29 cellular contexts compared by ENCODE assay signal in the genomic region with DNA sequence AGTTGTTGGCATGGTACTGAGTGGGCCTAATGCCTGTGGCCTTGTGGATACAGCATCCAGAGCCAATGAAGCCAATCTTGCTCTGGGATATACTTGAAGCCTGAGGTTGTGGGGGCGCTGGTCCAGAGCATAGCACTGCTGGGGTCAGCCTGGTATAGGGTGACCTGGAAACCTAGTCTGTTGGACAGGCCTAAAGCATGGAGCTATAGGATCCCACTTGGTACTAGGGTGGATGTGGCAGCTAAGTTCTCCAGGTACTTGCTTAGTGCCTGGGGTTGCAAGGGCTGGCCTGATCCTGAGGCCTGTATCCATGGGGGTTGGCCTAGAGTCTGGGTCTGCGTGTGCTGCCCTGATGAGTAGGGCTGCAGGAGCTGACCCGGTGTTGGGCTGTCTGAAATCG.
"Had no signal": no experiment of that assay in that cellular context is flagged by ENCODE, and none has a peak within 500 bp of the region (broad histone marks: within the 10 kb centered on the region; RNA-seq: fewer than 3 reads in every experiment).

No MANE protein-coding gene starts in this region.

- DNase-seq: activated CD4-positive, alpha-beta memory T cell treated with anti-CD3 and anti-CD28 coated beads for 36 hours; activated CD4-positive, alpha-beta T cell treated with anti-CD3 and anti-CD28 coated beads for 36 hours; activated CD4-positive, alpha-beta T cell treated with anti-CD3 and anti-CD28 coated beads, Interleukin-2, amount 10 ng/mL, durations not matched to agents 24 days and 14 days; activated CD4-positive, CD25-positive, alpha-beta regulatory T cell; activated CD4-positive, CD25-positive, alpha-beta regulatory T cell treated with anti-CD3 and anti-CD28 coated beads, Interleukin-2, amount 50 U/mL, for 72 hours; activated CD8-positive, alpha-beta memory T cell treated with anti-CD3 and anti-CD28 coated beads, Interleukin-2, amount 10 ng/mL, durations not matched to agents 7 days and 5 days; activated CD8-positive, alpha-beta memory T cell treated with anti-CD3 and anti-CD28 coated beads, Interleukin-2, amount 50 U/mL, for 4 hours; activated CD8-positive, alpha-beta T cell treated with anti-CD3 and anti-CD28 coated beads, Interleukin-2, amount 10 ng/mL, durations not matched to agents 7 days and 5 days; activated effector memory CD4-positive, alpha-beta T cell treated with anti-CD3 and anti-CD28 coated beads, Interleukin-2, amount 50 U/mL, for 16 hours; activated naive CD4-positive, alpha-beta T cell treated with anti-CD3 and anti-CD28 coated beads for 36 hours; activated naive CD8-positive, alpha-beta T cell treated with anti-CD3 and anti-CD28 coated beads, Interleukin-2, amount 10 ng/mL, durations not matched to agents 7 days and 5 days; activated T-cell treated with anti-CD3 and anti-CD28 coated beads, Interleukin-2, amount 50 U/mL, for 1 hour; activated T-cell treated with anti-CD3 and anti-CD28 coated beads, Interleukin-2, amount 50 U/mL, for 48 hours; amniotic stem cell; anterior cingulate cortex; central memory CD4-positive, alpha-beta T cell; cerebellar nuclear complex; colonic mucosa; effector CD8-positive, alpha-beta T cell; esophagus squamous epithelium; foreskin melanocyte; T-helper 2 cell had no signal

- H3K36me3 ChIP-seq: breast epithelium, cardiac muscle cell, colonic mucosa, esophagus squamous epithelium had no signal

- H3K4me3 ChIP-seq: breast epithelium, cardiac muscle cell, colonic mucosa, esophagus squamous epithelium had no signal

- H3K27me3 ChIP-seq: breast epithelium, cardiac muscle cell, colonic mucosa, esophagus squamous epithelium had no signal

- H3K27ac ChIP-seq: breast epithelium, cardiac muscle cell, colonic mucosa, epithelial cell of prostate, esophagus squamous epithelium had no signal

- H3K27ac Mint-ChIP-seq: activated CD4-positive, alpha-beta memory T cell treated with anti-CD3 and anti-CD28 coated beads for 36 hours; activated CD4-positive, alpha-beta T cell treated with anti-CD3 and anti-CD28 coated beads for 36 hours; activated CD4-positive, alpha-beta T cell treated with anti-CD3 and anti-CD28 coated beads, Interleukin-2, amount 10 ng/mL, durations not matched to agents 24 days and 14 days; activated CD8-positive, alpha-beta memory T cell treated with anti-CD3 and anti-CD28 coated beads, Interleukin-2, amount 10 ng/mL, durations not matched to agents 7 days and 5 days; activated CD8-positive, alpha-beta T cell treated with anti-CD3 and anti-CD28 coated beads, Interleukin-2, amount 10 ng/mL, durations not matched to agents 7 days and 5 days; activated naive CD4-positive, alpha-beta T cell treated with anti-CD3 and anti-CD28 coated beads for 36 hours; activated naive CD4-positive, alpha-beta T cell treated with anti-CD3 and anti-CD28 coated beads, Interleukin-2, amount 50 U/mL, for 24 hours; activated naive CD8-positive, alpha-beta T cell treated with anti-CD3 and anti-CD28 coated beads, Interleukin-2, amount 10 ng/mL, durations not matched to agents 7 days and 5 days; activated T-helper 1 cell treated with anti-CD3 and anti-CD28 coated beads, Interleukin-12 subunit alpha, Interleukin-12 subunit beta, Interleukin-2, Interleukin-4 antibody, amounts not matched to agents 30 ng/mL and 10 ng/mL and 1 ng/mL, durations not matched to agents 14 hours and 24 hours and 36 hours; activated T-helper 2 cell treated with anti-CD3 and anti-CD28 coated beads, Interferon-gamma antibody, Interleukin-2, Interleukin-4, amounts not matched to agents 10 μg/mL and 5 μg/mL and 100 μg/mL, durations not matched to agents 14 hours and 24 hours and 36 hours; brain had no signal

- ATAC-seq: activated CD4-positive, alpha-beta T cell treated with anti-CD3 and anti-CD28 coated beads for 36 hours; activated CD8-positive, alpha-beta memory T cell treated with anti-CD3 and anti-CD28 coated beads, Interleukin-2, amount 10 ng/mL, durations not matched to agents 7 days and 5 days; activated CD8-positive, alpha-beta T cell treated with anti-CD3 and anti-CD28 coated beads, Interleukin-2, amount 10 ng/mL, durations not matched to agents 7 days and 5 days had no signal

- H3K36me3 Mint-ChIP-seq: activated CD4-positive, alpha-beta memory T cell treated with anti-CD3 and anti-CD28 coated beads for 36 hours; activated CD8-positive, alpha-beta memory T cell treated with anti-CD3 and anti-CD28 coated beads, Interleukin-2, amount 10 ng/mL, durations not matched to agents 7 days and 5 days; activated naive CD4-positive, alpha-beta T cell treated with anti-CD3 and anti-CD28 coated beads, Interleukin-2, amount 50 U/mL, for 24 hours; activated naive CD8-positive, alpha-beta T cell treated with anti-CD3 and anti-CD28 coated beads, Interleukin-2, amount 10 ng/mL, durations not matched to agents 7 days and 5 days; brain had no signal

- H3K4me1 Mint-ChIP-seq: activated CD4-positive, alpha-beta T cell treated with anti-CD3 and anti-CD28 coated beads for 36 hours; activated CD4-positive, alpha-beta T cell treated with anti-CD3 and anti-CD28 coated beads, Interleukin-2, amount 10 ng/mL, durations not matched to agents 24 days and 14 days; activated CD8-positive, alpha-beta memory T cell treated with anti-CD3 and anti-CD28 coated beads, Interleukin-2, amount 10 ng/mL, durations not matched to agents 7 days and 5 days; activated naive CD4-positive, alpha-beta T cell treated with anti-CD3 and anti-CD28 coated beads, Interleukin-2, amount 50 U/mL, for 24 hours; activated naive CD8-positive, alpha-beta T cell treated with anti-CD3 and anti-CD28 coated beads, Interleukin-2, amount 10 ng/mL, durations not matched to agents 7 days and 5 days; brain had no signal

- H3K9me3 ChIP-seq: colonic mucosa, esophagus squamous epithelium had no signal

- H3K4me1 ChIP-seq: breast epithelium, colonic mucosa, esophagus squamous epithelium had no signal

- H3K27me3 Mint-ChIP-seq: activated CD4-positive, alpha-beta memory T cell treated with anti-CD3 and anti-CD28 coated beads for 36 hours; activated CD4-positive, alpha-beta T cell treated with anti-CD3 and anti-CD28 coated beads for 36 hours; activated CD4-positive, alpha-beta T cell treated with anti-CD3 and anti-CD28 coated beads, Interleukin-2, amount 10 ng/mL, durations not matched to agents 24 days and 14 days; activated CD8-positive, alpha-beta memory T cell treated with anti-CD3 and anti-CD28 coated beads, Interleukin-2, amount 10 ng/mL, durations not matched to agents 7 days and 5 days; activated naive CD4-positive, alpha-beta T cell treated with anti-CD3 and anti-CD28 coated beads, Interleukin-2, amount 50 U/mL, for 24 hours; activated naive CD8-positive, alpha-beta T cell treated with anti-CD3 and anti-CD28 coated beads, Interleukin-2, amount 10 ng/mL, durations not matched to agents 7 days and 5 days had no signal

- H3K4me3 Mint-ChIP-seq: activated CD4-positive, alpha-beta memory T cell treated with anti-CD3 and anti-CD28 coated beads for 36 hours; activated CD4-positive, alpha-beta T cell treated with anti-CD3 and anti-CD28 coated beads for 36 hours; activated CD4-positive, alpha-beta T cell treated with anti-CD3 and anti-CD28 coated beads, Interleukin-2, amount 10 ng/mL, durations not matched to agents 24 days and 14 days; activated CD8-positive, alpha-beta memory T cell treated with anti-CD3 and anti-CD28 coated beads, Interleukin-2, amount 10 ng/mL, durations not matched to agents 7 days and 5 days; activated CD8-positive, alpha-beta T cell treated with anti-CD3 and anti-CD28 coated beads, Interleukin-2, amount 10 ng/mL, durations not matched to agents 7 days and 5 days; activated naive CD4-positive, alpha-beta T cell treated with anti-CD3 and anti-CD28 coated beads for 36 hours; activated naive CD4-positive, alpha-beta T cell treated with anti-CD3 and anti-CD28 coated beads, Interleukin-2, amount 50 U/mL, for 24 hours; activated naive CD8-positive, alpha-beta T cell treated with anti-CD3 and anti-CD28 coated beads, Interleukin-2, amount 10 ng/mL, durations not matched to agents 7 days and 5 days; activated T-helper 1 cell treated with anti-CD3 and anti-CD28 coated beads, Interleukin-12 subunit alpha, Interleukin-12 subunit beta, Interleukin-2, Interleukin-4 antibody, amounts not matched to agents 30 ng/mL and 10 ng/mL and 1 ng/mL, durations not matched to agents 14 hours and 24 hours and 36 hours; brain had no signal
